Comparison of ENCODE assay signal across 20 cellular contexts in genomic region chr2:9244985-9245544, GRCh38. TPM values are rescaled to one million over a fixed set of nuclear protein-coding genes. Genes with fewer than 3 reads are reported as not detected.
DNase-seq lines count a peak whose midpoint lies in the region; ATAC-seq and TF ChIP-seq lines count a peak whose summit lies in the region.
"Had no signal": no experiment of that assay in that cellular context is flagged by ENCODE, and none has a peak within 500 bp of the region (broad histone marks: within the 10 kb centered on the region; RNA-seq: fewer than 3 reads in every experiment).

No MANE protein-coding gene starts in this region.

- DNase-seq in Calu3 (peak; percentile 36), amniotic epithelial cell (ENCODE audit: low read depth) (peak; percentile 47), mesenchymal stem cell (no peak), HK-2 (ENCODE audit: unreplicated experiment) (no peak), amygdala (lab: John Stamatoyannopoulos, UW) (no peak), AG20443 (ENCODE audit: low spot score) (no peak)
- DNase-seq: activated CD4-positive, alpha-beta T cell treated with anti-CD3 and anti-CD28 coated beads for 4 hours; activated gamma-delta T cell treated with Interleukin-2 at 50 U/mL for 16 hours; BE2C; brain microvascular endothelial cell; DMS53; effector CD8-positive, alpha-beta T cell; left cardiac atrium; NCI-H1105 treated with DMSO at 0.1 percent for 48 hours; NCI-H2227 treated with DMSO at 0.1 percent for 48 hours; T-cell; tibial artery had no signal

- no peak for TF ChIP-seq CTCF in Calu3 (IDR thresholded peaks at IDR 0.05; ENCODE audit: unreplicated experiment)
- TF ChIP-seq CTCF in HEK293 (tag by site-specific recombination; IDR thresholded peaks at IDR 0.05): no peak

- H3K36me3 Mint-ChIP-seq in Calu3 (ENCODE audit: insufficient read depth, unreplicated experiment): peaks cover 50% of the 10 kb centered on the region
- H3K36me3 Mint-ChIP-seq: T-cell had no signal

- H3K79me1 ChIP-seq in mesenchymal stem cell (replicated peaks; ENCODE audit: low read length, poor library complexity, severe bottlenecking): peaks cover 31% of the 10 kb centered on the region

- H3K27me3 ChIP-seq in mesenchymal stem cell (ENCODE audit: control insufficient read depth in 1 of 2, insufficient read depth in 1 of 2, low read length in 2 of 2): no peaks in the 10 kb centered on the region
- H3K27me3 ChIP-seq: BE2C, brain microvascular endothelial cell, gastroesophageal sphincter, tibial artery had no signal

- H4K8ac ChIP-seq in mesenchymal stem cell (ENCODE audit: low read length): no peak overlapping the region

- H3K4me1 Mint-ChIP-seq in Calu3 (ENCODE audit: low read depth, unreplicated experiment): peaks cover 84% of the 10 kb centered on the region
- H3K4me1 Mint-ChIP-seq: T-cell had no signal

- intact Hi-C loops in Calu3 (cut with micrococcal nuclease; ENCODE audit: unreplicated experiment): loop anchor here (5.0 kb wide), 1 partner anchor 42 kb away; no protein-coding TSS in a partner anchor

- H3K4me3 Mint-ChIP-seq in Calu3 (ENCODE audit: low read depth, unreplicated experiment): peak overlapping the region; percentile 53
- H3K4me3 Mint-ChIP-seq: T-cell had no signal

- H4K91ac ChIP-seq in mesenchymal stem cell (ENCODE audit: low read length): peak overlapping the region; percentile 2

- POLR2A ChIA-PET in HEK293 (lab: Yijun Ruan, JAX): interaction anchor here (0.5 kb wide), 1 partner anchor 330 kb away, joined by 5 read pairs; no protein-coding TSS in a partner anchor

- peak overlapping the region; percentile 88 for H3K27ac Mint-ChIP-seq in Calu3 (ENCODE audit: unreplicated experiment)
- H3K27ac Mint-ChIP-seq: T-cell had no signal

- H2BK120ac ChIP-seq in mesenchymal stem cell (ENCODE audit: low read depth, low read length): peak overlapping the region; percentile 27

- no peak overlapping the region for H2BK12ac ChIP-seq in mesenchymal stem cell (ENCODE audit: low read length in 2 of 2)

- WGBS in mesenchymal stem cell: 71% methylated on average over 5 of the region's 7 CpGs

- no peak overlapping the region for H2BK5ac ChIP-seq in mesenchymal stem cell (ENCODE audit: low read depth, low read length, poor library complexity, severe bottlenecking)

- ATAC-seq in GM19395 (IDR thresholded peaks at IDR 0.05; ENCODE audit: unreplicated experiment): no peak
- ATAC-seq: gastroesophageal sphincter, left cardiac atrium, T-cell had no signal

- no peak overlapping the region for H3K23ac ChIP-seq in mesenchymal stem cell (ENCODE audit: low read length in 2 of 2)

- no peaks in the 10 kb centered on the region for H3K36me3 ChIP-seq in HEK293 (ENCODE audit: control insufficient read depth in 2 of 2, insufficient read depth in 1 of 2, low read length in 2 of 2)
- H3K36me3 ChIP-seq in mesenchymal stem cell (ENCODE audit: control insufficient read depth in 1 of 2, insufficient read depth in 2 of 2, low read depth in 1 of 2, low read length in 2 of 2): no peaks in the 10 kb centered on the region
- H3K36me3 ChIP-seq: BE2C, brain microvascular endothelial cell, gastroesophageal sphincter, tibial artery had no signal

- H2AK5ac ChIP-seq in mesenchymal stem cell (ENCODE audit: low read length, severe bottlenecking): no peak overlapping the region

- H2BK15ac ChIP-seq in mesenchymal stem cell (ENCODE audit: low read depth, poor library complexity, severe bottlenecking): no peak overlapping the region

- CTCF ChIA-PET in Calu3 (lab: Charles Lee): interaction anchor here (0.6 to 1.2 kb wide), 3 partner anchors 10 to 21 kb away, joined by 4 to 8 read pairs (median 4); no protein-coding TSS in a partner anchor
- CTCF ChIA-PET in HEK293 (lab: Yijun Ruan, JAX): interaction anchor here (1.2 kb wide), 1 partner anchor 11 kb away, joined by 3 read pairs; no protein-coding TSS in a partner anchor

- H3K4me3 ChIP-seq in HEK293 (ENCODE audit: low read depth, low read length) (no peak overlapping the region), mesenchymal stem cell (ENCODE audit: insufficient read depth in 1 of 2, low read depth in 1 of 2, low read length in 2 of 2) (no peak overlapping the region)
- H3K4me3 ChIP-seq: gastroesophageal sphincter, tibial artery had no signal

- H3K9me3 Mint-ChIP-seq in Calu3 (ENCODE audit: low read depth, unreplicated experiment): no peaks in the 10 kb centered on the region
- H3K9me3 Mint-ChIP-seq: T-cell had no signal

- H3K4me2 ChIP-seq in mesenchymal stem cell (ENCODE audit: low read length, poor library complexity, severe bottlenecking): no peak overlapping the region

- peak overlapping the region; percentile 29 to 35 for H3K4ac ChIP-seq in mesenchymal stem cell (ENCODE audit: low read depth in 1 of 2, low read length in 2 of 2)

- no peak overlapping the region for H3K27ac ChIP-seq in HEK293 (ENCODE audit: extremely low read depth, low read depth, low read length)
- H3K27ac ChIP-seq in mesenchymal stem cell (ENCODE audit: low read length, poor library complexity, severe bottlenecking): no peak overlapping the region
- H3K27ac ChIP-seq: brain microvascular endothelial cell, gastroesophageal sphincter, tibial artery had no signal

- H2AFZ ChIP-seq in mesenchymal stem cell (ENCODE audit: low read depth, low read length): no peak overlapping the region

- H3K18ac ChIP-seq in mesenchymal stem cell (ENCODE audit: low read depth in 1 of 2, low read length in 2 of 2): peak overlapping the region in 1 of 2 experiments; percentile 37

- H3K4me1 ChIP-seq in HEK293 (ENCODE audit: control insufficient read depth, insufficient read depth, low read length) (peaks cover 7% of the 10 kb centered on the region), mesenchymal stem cell (ENCODE audit: control insufficient read depth, insufficient read depth, low read depth, low read length) (peaks cover 20% of the 10 kb centered on the region)

- BruUV-seq in Calu3 (replicated peaks; lab: Mats Ljungman, UMichigan): no TSS peak

- H3K9me3 ChIP-seq in HEK293 (ENCODE audit: control insufficient read depth, insufficient read depth, low read depth, low read length) (no peaks in the 10 kb centered on the region), mesenchymal stem cell (ENCODE audit: control insufficient read depth, low read length) (no peaks in the 10 kb centered on the region)
- H3K9me3 ChIP-seq: BE2C, gastroesophageal sphincter, tibial artery had no signal

- no peaks in the 10 kb centered on the region for H3K27me3 Mint-ChIP-seq in Calu3 (ENCODE audit: unreplicated experiment)

- peak overlapping the region in 1 of 2 experiments; percentile 23 for H3K14ac ChIP-seq in mesenchymal stem cell (ENCODE audit: low read length in 2 of 2)

- no peak overlapping the region for H3K9ac ChIP-seq in mesenchymal stem cell (ENCODE audit: low read length)

TF ChIP-seq in HEK293, 187 proteins besides CTCF, POLR2A, EP300 and RAD21:
- TF ChIP-seq ZNF639 (tag by site-specific recombination; IDR thresholded peaks at IDR 0.05) (no peak), ZNF202 (tag by site-specific recombination; IDR thresholded peaks at IDR 0.05; ENCODE audit: borderline replicate concordance) (no peak), ZNF169 (tag by site-specific recombination; IDR thresholded peaks at IDR 0.05) (no peak), SP7 (tag by site-specific recombination; IDR thresholded peaks at IDR 0.05) (peak; percentile 33; the same call in 1 of the 2 replicates), KLF16 (tag by site-specific recombination; IDR thresholded peaks at IDR 0.05) (no peak), FEZF1 (tag by site-specific recombination; IDR thresholded peaks at IDR 0.05) (peak; percentile 63), ZNF280D (tag by site-specific recombination; IDR thresholded peaks at IDR 0.05) (no peak)

RNA-seq across cellular contexts. Expression of gene ASAP2, which starts 38.5 kb away (rescaled TPM):
- total RNA-seq in Calu3 (2022): 75.1 and 78.6 TPM in 2 replicates
- 27.5 TPM for polyA plus RNA-seq in mesenchymal stem cell (2013, experiment 1 of 2)
- polyA plus RNA-seq in mesenchymal stem cell (2013, experiment 2 of 2): 23.9 TPM

Comparison
In these comparisons a context has a peak if more than half of its experiments do, and no peak if none do; other contexts are left out.
1. DNase-seq: peak in Calu3 (single experiment) and amniotic epithelial cell (single experiment); none in mesenchymal stem cell (single experiment), HK-2 (single experiment), amygdala (0 of 56) and AG20443 (single experiment).